1 cellular context compared by ENCODE assay signal in the genomic region with DNA sequence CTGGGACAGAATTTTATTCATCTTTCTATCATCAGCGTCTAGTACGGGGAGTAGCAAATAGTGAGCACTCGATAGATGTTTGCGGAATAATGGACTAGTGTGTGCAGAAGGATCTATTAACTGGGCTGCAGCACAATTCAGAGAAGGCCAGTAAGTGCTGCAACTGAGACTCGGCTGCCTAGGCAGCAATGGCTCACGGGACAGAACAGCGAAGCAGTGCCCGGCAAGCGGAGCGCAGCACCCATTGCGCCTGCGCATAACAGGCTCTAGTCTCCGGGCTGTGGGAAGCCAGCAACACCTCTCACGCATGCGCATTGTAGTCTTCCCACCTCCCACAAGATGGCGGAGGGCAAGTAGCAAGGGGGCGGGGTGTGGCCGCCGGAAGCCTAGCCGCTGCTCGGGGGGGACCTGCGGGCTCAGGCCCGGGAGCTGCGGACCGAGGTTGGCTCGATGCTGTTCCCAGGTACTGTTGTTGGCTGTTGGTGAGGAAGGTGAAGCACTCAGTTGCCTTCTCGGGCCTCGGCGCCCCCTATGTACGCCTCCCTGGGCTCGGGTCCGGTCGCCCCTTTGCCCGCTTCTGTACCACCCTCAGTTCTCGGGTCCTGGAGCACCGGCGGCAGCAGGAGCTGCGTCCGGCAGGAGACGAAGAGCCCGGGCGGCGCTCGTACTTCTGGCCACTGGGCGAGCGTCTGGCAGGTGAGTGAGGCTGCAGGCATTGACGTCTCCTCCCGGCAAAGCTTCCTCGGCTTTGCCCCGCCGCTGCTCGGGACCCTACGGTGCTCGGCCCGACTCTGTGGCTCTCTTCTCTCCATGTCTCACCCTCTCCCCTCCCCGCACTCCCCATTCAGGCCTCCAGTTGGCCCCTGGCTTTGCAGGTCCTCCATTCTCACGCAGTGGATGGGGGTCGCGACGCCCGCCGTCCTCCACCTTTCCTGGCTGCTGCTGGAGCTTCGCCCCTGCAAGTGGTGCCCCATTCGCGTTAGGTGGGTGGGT.
TF ChIP-seq lines count a peak whose summit lies in the region.

No MANE protein-coding gene starts in this region.

TF ChIP-seq in HepG2, 621 proteins besides CTCF, POLR2A, EP300 and RAD21 (continued from another document and continues in another):
- TF ChIP-seq, protein P1, sequence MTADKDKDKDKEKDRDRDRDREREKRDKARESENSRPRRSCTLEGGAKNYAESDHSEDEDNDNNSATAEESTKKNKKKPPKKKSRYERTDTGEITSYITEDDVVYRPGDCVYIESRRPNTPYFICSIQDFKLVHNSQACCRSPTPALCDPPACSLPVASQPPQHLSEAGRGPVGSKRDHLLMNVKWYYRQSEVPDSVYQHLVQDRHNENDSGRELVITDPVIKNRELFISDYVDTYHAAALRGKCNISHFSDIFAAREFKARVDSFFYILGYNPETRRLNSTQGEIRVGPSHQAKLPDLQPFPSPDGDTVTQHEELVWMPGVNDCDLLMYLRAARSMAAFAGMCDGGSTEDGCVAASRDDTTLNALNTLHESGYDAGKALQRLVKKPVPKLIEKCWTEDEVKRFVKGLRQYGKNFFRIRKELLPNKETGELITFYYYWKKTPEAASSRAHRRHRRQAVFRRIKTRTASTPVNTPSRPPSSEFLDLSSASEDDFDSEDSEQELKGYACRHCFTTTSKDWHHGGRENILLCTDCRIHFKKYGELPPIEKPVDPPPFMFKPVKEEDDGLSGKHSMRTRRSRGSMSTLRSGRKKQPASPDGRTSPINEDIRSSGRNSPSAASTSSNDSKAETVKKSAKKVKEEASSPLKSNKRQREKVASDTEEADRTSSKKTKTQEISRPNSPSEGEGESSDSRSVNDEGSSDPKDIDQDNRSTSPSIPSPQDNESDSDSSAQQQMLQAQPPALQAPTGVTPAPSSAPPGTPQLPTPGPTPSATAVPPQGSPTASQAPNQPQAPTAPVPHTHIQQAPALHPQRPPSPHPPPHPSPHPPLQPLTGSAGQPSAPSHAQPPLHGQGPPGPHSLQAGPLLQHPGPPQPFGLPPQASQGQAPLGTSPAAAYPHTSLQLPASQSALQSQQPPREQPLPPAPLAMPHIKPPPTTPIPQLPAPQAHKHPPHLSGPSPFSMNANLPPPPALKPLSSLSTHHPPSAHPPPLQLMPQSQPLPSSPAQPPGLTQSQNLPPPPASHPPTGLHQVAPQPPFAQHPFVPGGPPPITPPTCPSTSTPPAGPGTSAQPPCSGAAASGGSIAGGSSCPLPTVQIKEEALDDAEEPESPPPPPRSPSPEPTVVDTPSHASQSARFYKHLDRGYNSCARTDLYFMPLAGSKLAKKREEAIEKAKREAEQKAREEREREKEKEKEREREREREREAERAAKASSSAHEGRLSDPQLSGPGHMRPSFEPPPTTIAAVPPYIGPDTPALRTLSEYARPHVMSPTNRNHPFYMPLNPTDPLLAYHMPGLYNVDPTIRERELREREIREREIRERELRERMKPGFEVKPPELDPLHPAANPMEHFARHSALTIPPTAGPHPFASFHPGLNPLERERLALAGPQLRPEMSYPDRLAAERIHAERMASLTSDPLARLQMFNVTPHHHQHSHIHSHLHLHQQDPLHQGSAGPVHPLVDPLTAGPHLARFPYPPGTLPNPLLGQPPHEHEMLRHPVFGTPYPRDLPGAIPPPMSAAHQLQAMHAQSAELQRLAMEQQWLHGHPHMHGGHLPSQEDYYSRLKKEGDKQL (CRISPR knock-in tag; IDR thresholded peaks at IDR 0.05; ENCODE audit: low read depth), result no peak
- TF ChIP-seq, protein P2, sequence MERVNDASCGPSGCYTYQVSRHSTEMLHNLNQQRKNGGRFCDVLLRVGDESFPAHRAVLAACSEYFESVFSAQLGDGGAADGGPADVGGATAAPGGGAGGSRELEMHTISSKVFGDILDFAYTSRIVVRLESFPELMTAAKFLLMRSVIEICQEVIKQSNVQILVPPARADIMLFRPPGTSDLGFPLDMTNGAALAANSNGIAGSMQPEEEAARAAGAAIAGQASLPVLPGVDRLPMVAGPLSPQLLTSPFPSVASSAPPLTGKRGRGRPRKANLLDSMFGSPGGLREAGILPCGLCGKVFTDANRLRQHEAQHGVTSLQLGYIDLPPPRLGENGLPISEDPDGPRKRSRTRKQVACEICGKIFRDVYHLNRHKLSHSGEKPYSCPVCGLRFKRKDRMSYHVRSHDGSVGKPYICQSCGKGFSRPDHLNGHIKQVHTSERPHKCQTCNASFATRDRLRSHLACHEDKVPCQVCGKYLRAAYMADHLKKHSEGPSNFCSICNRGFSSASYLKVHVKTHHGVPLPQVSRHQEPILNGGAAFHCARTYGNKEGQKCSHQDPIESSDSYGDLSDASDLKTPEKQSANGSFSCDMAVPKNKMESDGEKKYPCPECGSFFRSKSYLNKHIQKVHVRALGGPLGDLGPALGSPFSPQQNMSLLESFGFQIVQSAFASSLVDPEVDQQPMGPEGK (CRISPR knock-in tag; IDR thresholded peaks at IDR 0.05), result peak; percentile 84
- TF ChIP-seq FOXO1 (CRISPR knock-in tag; IDR thresholded peaks at IDR 0.05), result peak; percentile 53; the same call in 1 of the 2 replicates
- TF ChIP-seq, protein P3, sequence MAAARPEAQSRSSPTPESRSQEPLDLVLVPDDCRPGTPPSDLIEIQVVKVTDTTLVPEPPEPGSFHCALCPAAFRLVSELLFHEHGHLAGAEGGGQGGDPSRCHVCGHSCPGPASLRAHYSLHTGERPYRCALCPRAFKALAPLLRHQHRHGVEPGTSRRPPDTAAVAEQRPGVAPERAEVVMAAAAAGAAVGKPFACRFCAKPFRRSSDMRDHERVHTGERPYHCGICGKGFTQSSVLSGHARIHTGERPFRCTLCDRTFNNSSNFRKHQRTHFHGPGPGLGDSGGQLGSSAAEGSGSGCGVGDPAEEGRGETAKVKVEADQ (CRISPR knock-in tag; IDR thresholded peaks at IDR 0.05; ENCODE audit: borderline replicate concordance), result peak; percentile 89; the same call in 1 of the 2 replicates
- peak; percentile 52; the same call in 1 of the 2 replicates for TF ChIP-seq CCDC6 (CRISPR knock-in tag; IDR thresholded peaks at IDR 0.05)
- TF ChIP-seq ZNF30 (CRISPR knock-in tag; IDR thresholded peaks at IDR 0.05), result no peak
- no peak for TF ChIP-seq HOXA9 (CRISPR knock-in tag; IDR thresholded peaks at IDR 0.05; ENCODE audit: borderline replicate concordance)
- TF ChIP-seq TRIM24 (CRISPR knock-in tag; IDR thresholded peaks at IDR 0.05), result no peak
- peak; percentile 85; the same call in 1 of the 2 replicates for TF ChIP-seq ZNF234 (CRISPR knock-in tag; conservative IDR thresholded peaks at IDR 0.05)
- peak; percentile 63; the same call in 1 of the 2 replicates for TF ChIP-seq ZFP90 (CRISPR knock-in tag; IDR thresholded peaks at IDR 0.05; ENCODE audit: borderline replicate concordance)
- TF ChIP-seq SKI (IDR thresholded peaks at IDR 0.05; ENCODE audit: partially characterized antibody), result no peak
- no peak for TF ChIP-seq CHD4 (IDR thresholded peaks at IDR 0.05; ENCODE audit: borderline replicate concordance, low read length)
- TF ChIP-seq STAT5B (CRISPR knock-in tag; IDR thresholded peaks at IDR 0.05), result 0 out of 2 replicates have a peak, but pooled peaks have one; percentile 19
- TF ChIP-seq, protein P4, sequence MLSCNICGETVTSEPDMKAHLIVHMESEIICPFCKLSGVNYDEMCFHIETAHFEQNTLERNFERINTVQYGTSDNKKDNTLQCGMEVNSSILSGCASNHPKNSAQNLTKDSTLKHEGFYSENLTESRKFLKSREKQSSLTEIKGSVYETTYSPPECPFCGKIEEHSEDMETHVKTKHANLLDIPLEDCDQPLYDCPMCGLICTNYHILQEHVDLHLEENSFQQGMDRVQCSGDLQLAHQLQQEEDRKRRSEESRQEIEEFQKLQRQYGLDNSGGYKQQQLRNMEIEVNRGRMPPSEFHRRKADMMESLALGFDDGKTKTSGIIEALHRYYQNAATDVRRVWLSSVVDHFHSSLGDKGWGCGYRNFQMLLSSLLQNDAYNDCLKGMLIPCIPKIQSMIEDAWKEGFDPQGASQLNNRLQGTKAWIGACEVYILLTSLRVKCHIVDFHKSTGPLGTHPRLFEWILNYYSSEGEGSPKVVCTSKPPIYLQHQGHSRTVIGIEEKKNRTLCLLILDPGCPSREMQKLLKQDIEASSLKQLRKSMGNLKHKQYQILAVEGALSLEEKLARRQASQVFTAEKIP (CRISPR knock-in tag; IDR thresholded peaks at IDR 0.05; ENCODE audit: borderline replicate concordance), result no peak
- TF ChIP-seq, protein P5, sequence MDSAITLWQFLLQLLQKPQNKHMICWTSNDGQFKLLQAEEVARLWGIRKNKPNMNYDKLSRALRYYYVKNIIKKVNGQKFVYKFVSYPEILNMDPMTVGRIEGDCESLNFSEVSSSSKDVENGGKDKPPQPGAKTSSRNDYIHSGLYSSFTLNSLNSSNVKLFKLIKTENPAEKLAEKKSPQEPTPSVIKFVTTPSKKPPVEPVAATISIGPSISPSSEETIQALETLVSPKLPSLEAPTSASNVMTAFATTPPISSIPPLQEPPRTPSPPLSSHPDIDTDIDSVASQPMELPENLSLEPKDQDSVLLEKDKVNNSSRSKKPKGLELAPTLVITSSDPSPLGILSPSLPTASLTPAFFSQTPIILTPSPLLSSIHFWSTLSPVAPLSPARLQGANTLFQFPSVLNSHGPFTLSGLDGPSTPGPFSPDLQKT (CRISPR knock-in tag; IDR thresholded peaks at IDR 0.05; ENCODE audit: borderline replicate concordance), result no peak
- no peak for TF ChIP-seq DPF2 (CRISPR knock-in tag; IDR thresholded peaks at IDR 0.05; ENCODE audit: borderline replicate concordance, low read depth)
- peak; percentile 16; the same call in 1 of the 2 replicates for TF ChIP-seq BHLHE40 (IDR thresholded peaks at IDR 0.05; ENCODE audit: low read length)
- TF ChIP-seq, protein P6, sequence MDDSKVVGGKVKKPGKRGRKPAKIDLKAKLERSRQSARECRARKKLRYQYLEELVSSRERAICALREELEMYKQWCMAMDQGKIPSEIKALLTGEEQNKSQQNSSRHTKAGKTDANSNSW (CRISPR knock-in tag; IDR thresholded peaks at IDR 0.05; ENCODE audit: borderline replicate concordance), result no peak; the same call in 1 of the 2 replicates
- TF ChIP-seq ZFX (CRISPR knock-in tag; IDR thresholded peaks at IDR 0.05; ENCODE audit: low read depth), result peak; percentile 87
- TF ChIP-seq GABPB1 (CRISPR knock-in tag; IDR thresholded peaks at IDR 0.05), result peak; percentile 94
- no peak for TF ChIP-seq SUZ12 (IDR thresholded peaks at IDR 0.05; ENCODE audit: low read depth, low read length)
- TF ChIP-seq, protein P7, sequence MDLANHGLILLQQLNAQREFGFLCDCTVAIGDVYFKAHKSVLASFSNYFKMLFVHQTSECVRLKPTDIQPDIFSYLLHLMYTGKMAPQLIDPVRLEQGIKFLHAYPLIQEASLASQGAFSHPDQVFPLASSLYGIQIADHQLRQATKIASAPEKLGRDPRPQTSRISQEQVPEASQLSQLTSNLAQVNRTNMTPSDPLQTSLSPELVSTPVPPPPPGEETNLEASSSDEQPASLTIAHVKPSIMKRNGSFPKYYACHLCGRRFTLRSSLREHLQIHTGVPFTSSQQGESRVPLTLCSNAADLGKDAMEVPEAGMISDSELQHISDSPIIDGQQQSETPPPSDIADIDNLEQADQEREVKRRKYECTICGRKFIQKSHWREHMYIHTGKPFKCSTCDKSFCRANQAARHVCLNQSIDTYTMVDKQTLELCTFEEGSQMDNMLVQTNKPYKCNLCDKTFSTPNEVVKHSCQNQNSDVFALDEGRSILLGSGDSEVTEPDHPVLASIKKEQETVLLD (CRISPR knock-in tag; IDR thresholded peaks at IDR 0.05; ENCODE audit: low read depth), result peak; percentile 39; the same call in 1 of the 2 replicates
- 0 out of 2 replicates have a peak, but pooled peaks have one; percentile 18 for TF ChIP-seq ZNF138 (CRISPR knock-in tag; IDR thresholded peaks at IDR 0.05; ENCODE audit: low read depth)
- TF ChIP-seq ZNF768 (CRISPR knock-in tag; IDR thresholded peaks at IDR 0.05), result peak; percentile 83
- TF ChIP-seq ZNF619 (CRISPR knock-in tag; IDR thresholded peaks at IDR 0.05), result no peak; the same call in 1 of the 2 replicates
- TF ChIP-seq TCF12 (IDR thresholded peaks at IDR 0.05), result no peak
- TF ChIP-seq TCF12 (CRISPR knock-in tag; IDR thresholded peaks at IDR 0.05), result no peak; the same call in 1 of the 2 replicates
- no peak for TF ChIP-seq NFIB (CRISPR knock-in tag; IDR thresholded peaks at IDR 0.05; ENCODE audit: borderline replicate concordance)
- TF ChIP-seq AHR (CRISPR knock-in tag; IDR thresholded peaks at IDR 0.05), result no peak
- no peak for TF ChIP-seq FOSL2 (CRISPR knock-in tag; IDR thresholded peaks at IDR 0.05)
- TF ChIP-seq ADNP (CRISPR knock-in tag; IDR thresholded peaks at IDR 0.05), result no peak
- peak; percentile 65; the same call in 1 of the 2 replicates for TF ChIP-seq SSRP1 (CRISPR knock-in tag; IDR thresholded peaks at IDR 0.05)
- peak; percentile 81; the same call in 1 of the 2 replicates for TF ChIP-seq ZNF350 (CRISPR knock-in tag; IDR thresholded peaks at IDR 0.05; ENCODE audit: borderline replicate concordance, low read depth)
- TF ChIP-seq, protein P8, sequence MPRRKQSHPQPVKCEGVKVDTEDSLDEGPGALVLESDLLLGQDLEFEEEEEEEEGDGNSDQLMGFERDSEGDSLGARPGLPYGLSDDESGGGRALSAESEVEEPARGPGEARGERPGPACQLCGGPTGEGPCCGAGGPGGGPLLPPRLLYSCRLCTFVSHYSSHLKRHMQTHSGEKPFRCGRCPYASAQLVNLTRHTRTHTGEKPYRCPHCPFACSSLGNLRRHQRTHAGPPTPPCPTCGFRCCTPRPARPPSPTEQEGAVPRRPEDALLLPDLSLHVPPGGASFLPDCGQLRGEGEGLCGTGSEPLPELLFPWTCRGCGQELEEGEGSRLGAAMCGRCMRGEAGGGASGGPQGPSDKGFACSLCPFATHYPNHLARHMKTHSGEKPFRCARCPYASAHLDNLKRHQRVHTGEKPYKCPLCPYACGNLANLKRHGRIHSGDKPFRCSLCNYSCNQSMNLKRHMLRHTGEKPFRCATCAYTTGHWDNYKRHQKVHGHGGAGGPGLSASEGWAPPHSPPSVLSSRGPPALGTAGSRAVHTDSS (CRISPR knock-in tag; conservative IDR thresholded peaks at IDR 0.05), result no peak
- TF ChIP-seq ZFP1 (CRISPR knock-in tag; IDR thresholded peaks at IDR 0.05), result peak; percentile 78; the same call in 1 of the 2 replicates
- TF ChIP-seq ZNF382 (CRISPR knock-in tag; IDR thresholded peaks at IDR 0.05; ENCODE audit: borderline replicate concordance), result no peak
- no peak for TF ChIP-seq RORA (CRISPR knock-in tag; IDR thresholded peaks at IDR 0.05)
- TF ChIP-seq ZNF644 (CRISPR knock-in tag; IDR thresholded peaks at IDR 0.05; ENCODE audit: low read depth), result peak; percentile 56; the same call in 1 of the 2 replicates
- no peak; the same call in 1 of the 2 replicates for TF ChIP-seq KDM4B (CRISPR knock-in tag; IDR thresholded peaks at IDR 0.05)
- 0 out of 2 replicates have a peak, but pooled peaks have one; percentile 27 for TF ChIP-seq ZNF878 (CRISPR knock-in tag; IDR thresholded peaks at IDR 0.05)
- TF ChIP-seq ZNF841 (CRISPR knock-in tag; IDR thresholded peaks at IDR 0.05; ENCODE audit: borderline replicate concordance), result no peak
- no peak; the same call in 1 of the 2 replicates for TF ChIP-seq SOX5 (CRISPR knock-in tag; IDR thresholded peaks at IDR 0.05; ENCODE audit: borderline replicate concordance)
- TF ChIP-seq ZNF737 (CRISPR knock-in tag; IDR thresholded peaks at IDR 0.05; ENCODE audit: borderline replicate concordance), result no peak
- TF ChIP-seq, protein P9, sequence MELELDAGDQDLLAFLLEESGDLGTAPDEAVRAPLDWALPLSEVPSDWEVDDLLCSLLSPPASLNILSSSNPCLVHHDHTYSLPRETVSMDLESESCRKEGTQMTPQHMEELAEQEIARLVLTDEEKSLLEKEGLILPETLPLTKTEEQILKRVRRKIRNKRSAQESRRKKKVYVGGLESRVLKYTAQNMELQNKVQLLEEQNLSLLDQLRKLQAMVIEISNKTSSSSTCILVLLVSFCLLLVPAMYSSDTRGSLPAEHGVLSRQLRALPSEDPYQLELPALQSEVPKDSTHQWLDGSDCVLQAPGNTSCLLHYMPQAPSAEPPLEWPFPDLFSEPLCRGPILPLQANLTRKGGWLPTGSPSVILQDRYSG (CRISPR knock-in tag; IDR thresholded peaks at IDR 0.05), result no peak; the same call in 1 of the 2 replicates
- TF ChIP-seq ZNF34 (CRISPR knock-in tag; IDR thresholded peaks at IDR 0.05; ENCODE audit: borderline replicate concordance), result no peak
